In the genomic region with DNA sequence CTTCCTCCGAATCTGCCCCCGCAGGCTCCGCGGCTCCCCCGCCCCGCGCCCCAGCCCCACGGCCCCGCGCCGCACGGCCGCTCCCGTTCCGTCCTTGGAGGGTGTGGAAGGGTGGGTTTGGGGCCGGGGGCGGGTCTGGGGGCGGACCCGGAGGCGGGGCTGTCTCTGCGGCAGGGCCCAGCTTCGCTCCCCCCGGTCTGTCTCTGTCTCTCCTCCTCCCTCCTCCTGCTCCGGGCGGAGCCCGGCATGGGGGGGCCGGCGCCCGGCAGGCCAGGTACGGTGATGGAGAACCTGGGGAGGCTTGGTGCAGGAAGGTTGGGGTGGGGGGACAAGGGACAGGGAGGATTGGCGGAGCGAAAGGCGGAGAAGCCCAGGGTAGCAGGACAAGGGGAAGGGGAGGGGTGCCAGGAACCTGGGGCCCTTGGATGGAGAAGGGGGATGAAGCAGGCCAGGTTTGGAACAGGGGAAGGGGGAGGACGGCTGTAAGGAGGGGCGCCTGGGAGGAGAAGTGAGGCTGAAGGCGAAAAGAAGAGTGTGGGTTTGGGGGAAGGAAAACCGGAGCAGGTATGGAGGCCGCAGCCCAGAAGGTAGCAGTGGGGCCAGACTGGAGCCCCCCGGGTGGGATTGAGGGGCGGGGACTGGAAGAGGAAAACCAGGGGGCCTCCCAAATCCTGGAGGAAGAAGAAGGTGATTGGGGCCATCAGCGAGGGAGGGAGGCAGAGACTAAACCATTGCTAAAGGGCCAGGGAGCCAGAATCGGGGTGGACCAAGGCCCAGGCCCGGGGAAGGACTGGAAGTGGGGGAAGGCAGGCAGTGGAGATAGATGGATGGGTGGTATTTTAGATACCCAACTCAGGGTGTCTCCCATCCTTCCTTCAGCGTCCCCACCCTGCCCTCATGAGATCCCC, we compare ENCODE assay signal across 9 cellular contexts.
DNase-seq lines count a peak whose midpoint lies in the region; ATAC-seq and TF ChIP-seq lines count a peak whose summit lies in the region.
"Had no signal": no experiment of that assay in that cellular context is flagged by ENCODE, and none has a peak within 500 bp of the region (broad histone marks: within the 10 kb centered on the region; RNA-seq: fewer than 3 reads in every experiment).

NYAP1 (plus strand) TSS at position 200 of the 908 bp plus-strand sequence. CDS start 1,385 bp downstream, outside the sequence.

- ATAC-seq in HG03565 (IDR thresholded peaks at IDR 0.05; ENCODE audit: unreplicated experiment), result peak; percentile 5

- H3K9ac ChIP-seq in iPS-18a (ENCODE audit: low read length), result peak within 1 kb of the TSS; percentile 22

- DNase-seq in NCI-H446 (lab: John Stamatoyannopoulos, UW), result peak; percentile 5 to 41
- DNase-seq in NCI-H446 treated with DMSO at 0.1 percent for 48 hours (lab: John Stamatoyannopoulos, UW), result no peak
- DNase-seq in SW480 (ENCODE audit: low spot score), result peak; percentile 50
- DNase-seq in brain microvascular endothelial cell, result no peak
- DNase-seq in skeletal muscle cell (ENCODE audit: low read depth), result no peak
- DNase-seq in COLO668 (lab: John Stamatoyannopoulos, UW; ENCODE audit: unreplicated experiment), result no peak

- peak within 1 kb of the TSS; percentile 53 for H3K4me3 ChIP-seq in brain microvascular endothelial cell (ENCODE audit: low read depth, low read length)
- H3K4me3 ChIP-seq in iPS-18a (ENCODE audit: low read length), result peak within 1 kb of the TSS; percentile 78
- peak within 1 kb of the TSS; percentile 69 for H3K4me3 ChIP-seq in skeletal muscle cell (ENCODE audit: low read depth, low read length)

- H3K36me3 ChIP-seq in brain microvascular endothelial cell (replicated peaks) (no peaks in the 10 kb centered on the region), iPS-18a (ENCODE audit: control insufficient read depth, low read depth, low read length) (no peaks in the 10 kb centered on the region)

- TF ChIP-seq CTCF in brain microvascular endothelial cell (IDR thresholded peaks at IDR 0.05; ENCODE audit: low read depth, low read length, missing control alignments), result no peak

- peaks cover 14% of the 10 kb centered on the region for H3K4me1 ChIP-seq in iPS-18a (ENCODE audit: control insufficient read depth, low read depth, low read length)

- no peak within 1 kb of the TSS for H3K27ac ChIP-seq in brain microvascular endothelial cell
- no peak within 1 kb of the TSS for H3K27ac ChIP-seq in iPS-18a (ENCODE audit: low read length)
- H3K27ac ChIP-seq: epithelial cell of prostate had no signal

- in situ Hi-C loops in brain microvascular endothelial cell (cut with HindIII; ENCODE audit: low pct_ligation_motif_present, low sequenced_read_pairs), result no loop called here

- no peaks in the 10 kb centered on the region for H3K9me3 ChIP-seq in iPS-18a (ENCODE audit: control insufficient read depth, low read depth, low read length)

- H3K27me3 ChIP-seq in brain microvascular endothelial cell (replicated peaks) (no peaks in the 10 kb centered on the region), iPS-18a (ENCODE audit: control insufficient read depth, insufficient read depth, low read length) (no peaks in the 10 kb centered on the region)

Comparison
In these comparisons a context has a peak if more than half of its experiments do, and no peak if none do; other contexts are left out.
1. DNase-seq: peak in NCI-H446 (2 of 2) and SW480 (single experiment); none in NCI-H446 treated with DMSO at 0.1 percent for 48 hours (single experiment), brain microvascular endothelial cell (single experiment), skeletal muscle cell (single experiment) and COLO668 (single experiment).
2. Peak in every context shown above with its lines, with median percentiles within 50 percentile points of each other: H3K4me3 ChIP-seq.